ENCODE assay signal across 8 cellular contexts in the genomic region with DNA sequence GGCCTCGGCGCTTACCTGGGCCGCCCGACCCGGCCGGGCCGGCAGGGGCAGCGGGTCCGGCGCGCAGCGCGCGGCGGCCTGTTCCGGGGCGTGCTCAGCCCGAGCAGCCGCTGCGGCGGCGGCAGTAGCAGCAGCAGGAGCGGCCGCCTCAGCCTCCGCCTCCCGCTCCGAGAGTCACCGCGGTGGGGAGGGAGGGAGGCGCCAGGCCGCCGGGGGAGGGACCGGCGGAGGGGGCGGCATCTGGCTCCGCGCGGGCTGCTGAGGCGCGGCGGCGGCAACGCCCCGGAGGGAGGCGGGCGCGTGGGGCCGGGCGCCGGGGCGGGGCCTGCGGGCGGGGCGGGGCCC. TPM values are rescaled to one million over a fixed set of nuclear protein-coding genes. Genes with fewer than 3 reads are reported as not detected.
DNase-seq lines count a peak whose midpoint lies in the region; ATAC-seq, FAIRE-seq and TF ChIP-seq lines count a peak whose summit lies in the region.

A gene with protein sequence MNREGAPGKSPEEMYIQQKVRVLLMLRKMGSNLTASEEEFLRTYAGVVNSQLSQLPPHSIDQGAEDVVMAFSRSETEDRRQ (minus strand): TSS at position 190 of the 345 bp plus-strand sequence. CDS start 38,205 bp downstream, outside the sequence.

- H4K91ac ChIP-seq in IMR-90 (ENCODE audit: insufficient read depth, low read depth, low read length), result peak within 1 kb of the TSS; percentile 35

- peaks cover 22 to 24% of the 10 kb centered on the region in 2 experiments for H3K79me1 ChIP-seq in IMR-90 (ENCODE audit: low read depth in 1 of 2, low read length in 2 of 2)

- peaks cover 12% of the 10 kb centered on the region for H3K79me2 ChIP-seq in K562 (ENCODE audit: control insufficient read depth, insufficient read depth, low read length)

- peak within 1 kb of the TSS; percentile 52; the same call in 1 of the 2 replicates for H3K56ac ChIP-seq in IMR-90 (ENCODE audit: extremely low read depth, insufficient read depth, low read length)

- intact Hi-C loops in IMR-90 (cut with micrococcal nuclease), result loop anchor here (1.0 kb wide), 1 partner anchor 32 kb away; no protein-coding TSS in a partner anchor
- intact Hi-C loops in K562 (cut with micrococcal nuclease), result loop anchor here (2.0 kb wide), 2 partner anchors 33 to 35 kb away; a partner anchor contains a TSS

- H3K36me3 ChIP-seq in ES-I3 (ENCODE audit: insufficient read depth, low read length) (no peaks in the 10 kb centered on the region), IMR-90 (ENCODE audit: control insufficient read depth, insufficient read depth, low read length) (no peaks in the 10 kb centered on the region), K562 (ENCODE audit: control insufficient read depth, insufficient read depth, low read length) (no peaks in the 10 kb centered on the region)

- H2AK9ac ChIP-seq in IMR-90 (replicated peaks; ENCODE audit: low read depth, low read length, poor library complexity), result peak within 1 kb of the TSS; percentile 87

- POLR2A ChIA-PET in IMR-90 (lab: Charles Lee; ENCODE audit: unreplicated experiment), result no interaction called here
- POLR2A ChIA-PET in K562 (lab: Yijun Ruan, JAX), result interaction anchor here (0.9 to 1.7 kb wide), 7 partner anchors 9 to 221 kb away, joined by 3 to 18 read pairs (median 5); a partner anchor contains a TSS

- no peak for FAIRE-seq in K562 (lab: Jason Lieb, UNC)

- peak within 1 kb of the TSS; percentile 83 for H3K14ac ChIP-seq in IMR-90 (replicated peaks; ENCODE audit: low read depth, low read length)

- DNase-seq in IMR-90 (no peak), K562 (ENCODE audit: extremely low read depth in 1 of 4, low spot score in 3 of 4) (no peak), DMS79 (lab: John Stamatoyannopoulos, UW) (no peak), GM13976 (ENCODE audit: low spot score) (no peak)

- H3K9me3 ChIP-seq in ES-I3 (ENCODE audit: control insufficient read depth, insufficient read depth, low read length) (no peaks in the 10 kb centered on the region), IMR-90 (ENCODE audit: control insufficient read depth, insufficient read depth, low read length) (no peaks in the 10 kb centered on the region), K562 (replicated peaks; ENCODE audit: control insufficient read depth, insufficient read depth, low read depth, low read length) (no peaks in the 10 kb centered on the region)

- H4K5ac ChIP-seq in IMR-90 (ENCODE audit: low read depth, low read length), result peak within 1 kb of the TSS; percentile 60

- H3K9ac ChIP-seq in ES-I3 (ENCODE audit: low read depth, low read length) (peak within 1 kb of the TSS; percentile 87), IMR-90 (ENCODE audit: low read depth, low read length) (peak within 1 kb of the TSS; percentile 92), K562 (ENCODE audit: insufficient read depth in 1 of 2, low read depth in 2 of 2, low read length in 2 of 2) (peak within 1 kb of the TSS; percentile 89 to 92)

- peak within 1 kb of the TSS; percentile 34 for H2BK5ac ChIP-seq in IMR-90 (ENCODE audit: low read depth, low read length, poor library complexity, severe bottlenecking)

- peak; percentile 64 for TF ChIP-seq POLR2A in IMR-90 (IDR thresholded peaks at IDR 0.05; ENCODE audit: low read depth, low read length)
- no peak for TF ChIP-seq POLR2A in K562 (conservative IDR thresholded peaks at IDR 0.05)

- H2AFZ ChIP-seq in IMR-90 (replicated peaks; ENCODE audit: low read length, poor library complexity) (peak within 1 kb of the TSS; percentile 93), K562 (ENCODE audit: low read depth, low read length) (peak within 1 kb of the TSS; percentile 97)

- 0% methylated on average over 15 of the region's 54 CpGs; no CpG with 5 or more reads in 1 of the 2 experiments for WGBS in IMR-90 (ENCODE audit: extremely low coverage in 2 of 2, insufficient read length in 1 of 2), 2 experiments
- WGBS in K562 (ENCODE audit: insufficient coverage, low coverage, missing lambda C conversion rate), result 0% methylated on average over 13 of the region's 54 CpGs

- H2BK15ac ChIP-seq in IMR-90 (ENCODE audit: low read depth, low read length), result peak within 1 kb of the TSS; percentile 4; the same call in 1 of the 3 replicates

- dilution Hi-C loops in IMR-90 (cut with HindIII; ENCODE audit: low sequenced_read_pairs, unreplicated experiment), result no loop called here

- peak within 1 kb of the TSS; percentile 21 for H3K18ac ChIP-seq in IMR-90 (ENCODE audit: low read depth, low read length)

- H3K27ac ChIP-seq in IMR-90 (ENCODE audit: insufficient read depth, low read length), result peak within 1 kb of the TSS; percentile 62
- peak within 1 kb of the TSS; percentile 93 for H3K27ac ChIP-seq in K562 (ENCODE audit: extremely low read depth, low read depth, low read length)
- peak within 1 kb of the TSS; percentile 89 for H3K27ac ChIP-seq in layer of hippocampus (ENCODE audit: low read depth, low read length)

- no peaks in the 10 kb centered on the region for H3K27me3 ChIP-seq in IMR-90 (ENCODE audit: control insufficient read depth, insufficient read depth, low read length)
- H3K27me3 ChIP-seq in K562 (ENCODE audit: control insufficient read depth in 2 of 2, insufficient read depth in 2 of 2, low read length in 2 of 2), result no peaks in the 10 kb centered on the region
- no peaks in the 10 kb centered on the region for H3K27me3 ChIP-seq in layer of hippocampus (ENCODE audit: control insufficient read depth, insufficient read depth, low read length)

- CTCF ChIA-PET in IMR-90 (lab: Yijun Ruan, JAX) (no interaction called here), K562 (lab: Yijun Ruan, JAX; ENCODE audit: low intra/inter-chr PET ratio) (interaction anchor here (1.6 kb wide), 1 partner anchor 33 kb away, joined by 4 read pairs; a partner anchor contains a TSS)

- H4K20me1 ChIP-seq in IMR-90 (ENCODE audit: insufficient read depth, low read length), result no peaks in the 10 kb centered on the region
- H4K20me1 ChIP-seq in K562 (replicated peaks; ENCODE audit: control insufficient read depth, insufficient read depth, low read length), result no peaks in the 10 kb centered on the region

- peak within 1 kb of the TSS; percentile 69 for H3K4ac ChIP-seq in IMR-90 (ENCODE audit: low read depth, low read length)

- H2BK20ac ChIP-seq in IMR-90 (ENCODE audit: low read depth, low read length), result no peak within 1 kb of the TSS

- peak within 1 kb of the TSS; percentile 86 for H3K23ac ChIP-seq in IMR-90 (ENCODE audit: low read depth, low read length)

- peaks cover 5% of the 10 kb centered on the region; the same call in 1 of the 2 replicates for H3K9me1 ChIP-seq in IMR-90 (ENCODE audit: insufficient read depth, low read length)
- no peaks in the 10 kb centered on the region for H3K9me1 ChIP-seq in K562 (ENCODE audit: control insufficient read depth, insufficient read depth, low read length)

- TF ChIP-seq EP300 in K562 (IDR thresholded peaks at IDR 0.05; ENCODE audit: low read length), result no peak

- no TSS peak for BruUV-seq in IMR-90 (replicated peaks; lab: Mats Ljungman, UMichigan)
- BruUV-seq in K562 (replicated peaks; lab: Mats Ljungman, UMichigan), result no TSS peak

- TF ChIP-seq CTCF in IMR-90 (conservative IDR thresholded peaks at IDR 0.05; ENCODE audit: low read depth, low read length) (no peak), K562 (IDR thresholded peaks at IDR 0.05 in 2 of 3, conservative IDR thresholded peaks at IDR 0.05 in 1 of 3; ENCODE audit: insufficient read depth in 2 of 3, low read depth in 1 of 3, low read length in 3 of 3) (no peak), subcutaneous adipose tissue (IDR thresholded peaks at IDR 0.05; ENCODE audit: low read depth) (no peak), GM13976 (IDR thresholded peaks at IDR 0.05; ENCODE audit: borderline replicate concordance, control extremely low read depth, extremely low read depth, insufficient read depth, missing control alignments) (no peak)

- peak; percentile 71 for ATAC-seq in GM21515 (IDR thresholded peaks at IDR 0.05; ENCODE audit: unreplicated experiment)
- no peak for ATAC-seq in IMR-90 (ENCODE audit: low read depth)
- ATAC-seq in K562, result peak; percentile 85

- peak within 1 kb of the TSS; percentile 98 for H3K4me2 ChIP-seq in IMR-90 (ENCODE audit: low read depth, low read length)
- peak within 1 kb of the TSS; percentile 91 for H3K4me2 ChIP-seq in K562 (ENCODE audit: insufficient read depth, low read length)

- H3K4me3 ChIP-seq in IMR-90 (ENCODE audit: insufficient read depth, low read depth, low read length) (peak within 1 kb of the TSS; percentile 92), K562 (peak within 1 kb of the TSS; percentile 78)

- H2BK120ac ChIP-seq in IMR-90 (ENCODE audit: low read depth, low read length), result peak within 1 kb of the TSS; percentile 28; the same call in 1 of the 2 replicates

- TF ChIP-seq RAD21 in IMR-90 (IDR thresholded peaks at IDR 0.05; ENCODE audit: low read length) (no peak), K562 (CRISPR knock-in tag; conservative IDR thresholded peaks at IDR 0.05 in 1 of 2, IDR thresholded peaks at IDR 0.05 in 1 of 2) (no peak)

- peak within 1 kb of the TSS; percentile 22 to 90; a peak in 3 of 4 replicates for H4K8ac ChIP-seq in IMR-90 (ENCODE audit: low read depth in 2 of 2, low read length in 2 of 2)

- in situ Hi-C loops in IMR-90 (cut with MboI; ENCODE audit: low sequenced_read_pairs), result no loop called here
- in situ Hi-C loops in K562 (cut with MboI), result no loop called here
- in situ Hi-C loops in GM13976 (cut with MboI; ENCODE audit: low sequenced_read_pairs, unreplicated experiment), result no loop called here

- H3K4me1 ChIP-seq in ES-I3 (ENCODE audit: insufficient read depth, low read length) (peaks cover 1% of the 10 kb centered on the region; the same call in 1 of the 2 replicates), IMR-90 (ENCODE audit: control insufficient read depth, insufficient read depth, low read length) (peaks cover 5% of the 10 kb centered on the region), K562 (replicated peaks in 1 of 2; ENCODE audit: control insufficient read depth in 2 of 2, insufficient read depth in 2 of 2, low read length in 2 of 2) (peaks cover 25 to 37% of the 10 kb centered on the region in 2 experiments)

- peak within 1 kb of the TSS; percentile 63; the same call in 1 of the 2 replicates for H2AK5ac ChIP-seq in IMR-90 (ENCODE audit: low read depth, low read length)

RNA-seq across cellular contexts. Expression of the gene that starts here (rescaled TPM):
- total RNA-seq in IMR-90 (2012; rRNA removed), result 24.7 and 41.9 TPM in 2 replicates
- polyA plus RNA-seq in IMR-90 (2012; rRNA removed), result 28.4 and 28.5 TPM in 2 replicates
- 11.9 and 21.4 TPM in 2 replicates for polyA plus RNA-seq in IMR-90 (2012; cell fraction: cytosol; rRNA removed)
- 15.7 and 18.8 TPM in 2 replicates for polyA plus RNA-seq in IMR-90 (2012; cell fraction: nucleus; rRNA removed; ENCODE audit: low replicate concordance)
- total RNA-seq in K562 (2011; cell fraction: chromatin; rRNA removed; ENCODE audit: low replicate concordance), result 6.8 and 10.7 TPM in 2 replicates
- total RNA-seq in K562 (2011; cell fraction: nucleolus; rRNA removed), result 8.0 and 8.3 TPM in 2 replicates
- total RNA-seq in K562 (2011; cell fraction: nucleoplasm; rRNA removed), result 7.6 and 7.8 TPM in 2 replicates
- total RNA-seq in K562 (2014; rRNA removed), result 27.6 and 30.0 TPM in 2 replicates
- total RNA-seq in K562 (2014; rRNA removed; fragmentation: Illumina TruSeq; extraction: Trizol), result 6.9 and 11.5 TPM in 2 replicates
- 12.3 and 14.7 TPM in 2 replicates for total RNA-seq in K562 (2015; rRNA removed; fragmentation: Illumina TruSeq; extraction: Trizol)
- total RNA-seq in K562 (2021), result 26.3 and 27.1 TPM in 2 replicates
- 29.2 and 37.0 TPM in 2 replicates for polyA plus RNA-seq in K562 (2011; rRNA removed)
- 30.0 and 36.2 TPM in 2 replicates for polyA plus RNA-seq in K562 (2011; cell fraction: cytosol; rRNA removed)
- polyA plus RNA-seq in K562 (2011; cell fraction: nucleus; rRNA removed), result 12.6 and 16.6 TPM in 2 replicates
- polyA plus RNA-seq in K562 (2012), result 24.1 and 49.0 TPM in 2 replicates
- polyA plus RNA-seq in K562 (2014; fragmentation: Illumina TruSeq; extraction: Trizol), result 10.1 and 10.2 TPM in 2 replicates
- under 1 TPM; 0.65 to 0.78 TPM for polyA plus RNA-seq in K562 (2014; fragmentation: Nextera tagmentation; extraction: Ambion mirVana)
- 17.5 and 28.5 TPM in 2 replicates for polyA plus RNA-seq in K562 (2014; rRNA removed)
- polyA minus RNA-seq in K562 (2011; rRNA and poly(A)+ RNA removed), result 13.0 and 17.0 TPM in 2 replicates
- 20.5 and 28.2 TPM in 2 replicates for polyA minus RNA-seq in K562 (2011; cell fraction: cytosol; rRNA and poly(A)+ RNA removed)
- polyA minus RNA-seq in K562 (2011; cell fraction: nucleus; rRNA and poly(A)+ RNA removed), result 2.0 and 3.0 TPM in 2 replicates
- 10 to 100 TPM; 10.8 to 45.2 (median 17.1) TPM for total RNA-seq in subcutaneous adipose tissue
